ENCODE assay signal across 11 cellular contexts in genomic region chr9:110115868-110116542, GRCh38.
DNase-seq lines count a peak whose midpoint lies in the region; ATAC-seq, FAIRE-seq and TF ChIP-seq lines count a peak whose summit lies in the region.
"Had no signal": no experiment of that assay in that cellular context is flagged by ENCODE, and none has a peak within 500 bp of the region (broad histone marks: within the 10 kb centered on the region; RNA-seq: fewer than 3 reads in every experiment).

No MANE protein-coding gene starts in this region.

- H3K9me3 Mint-ChIP-seq in stimulated activated naive B cell treated with anti-CD40 and anti-IgM and Interleukin-4, amounts not matched to agents 10 μg/mL and 1 μg/mL and 100 μg/mL, for 72 hours: no peaks in the 10 kb centered on the region
- H3K9me3 Mint-ChIP-seq: brain had no signal

- H3K27me3 ChIP-seq in hepatocyte: no peaks in the 10 kb centered on the region

- no peaks in the 10 kb centered on the region for H3K9me2 ChIP-seq in hepatocyte (replicated peaks; ENCODE audit: insufficient read depth)

- WGBS in hepatocyte (ENCODE audit: low lambda C conversion rate, missing lambda C conversion rate): 88% methylated on average over 14 of the region's 14 CpGs

- H2AFZ ChIP-seq in hepatocyte: no peak overlapping the region
- H2AFZ ChIP-seq: parathyroid adenoma had no signal

- in situ Hi-C loops in GM13977 (cut with MboI; ENCODE audit: low pct_unique_long_range_greater_than_20kb, low sequenced_read_pairs, unreplicated experiment): no loop called here

- TF ChIP-seq POLR2A in GM18505 (IDR thresholded peaks at IDR 0.05; ENCODE audit: borderline replicate concordance, extremely low read depth, insufficient read depth, insufficient read length): no peak

- no peak overlapping the region for H3K4me3 ChIP-seq in hepatocyte

- ATAC-seq in stimulated activated naive B cell treated with anti-CD40 and anti-IgM and Interleukin-4, amounts not matched to agents 10 μg/mL and 1 μg/mL and 100 μg/mL, for 72 hours (replicated peaks): no peak
- no peak for ATAC-seq in GM18505 (IDR thresholded peaks at IDR 0.05; ENCODE audit: unreplicated experiment)

- peaks cover 51 to 90% of the 10 kb centered on the region in 2 donors for H3K4me1 Mint-ChIP-seq in stimulated activated naive B cell treated with anti-CD40 and anti-IgM and Interleukin-4, amounts not matched to agents 10 μg/mL and 1 μg/mL and 100 μg/mL, for 72 hours

- no peaks in the 10 kb centered on the region for H3K27me3 Mint-ChIP-seq in stimulated activated naive B cell treated with anti-CD40 and anti-IgM and Interleukin-4, amounts not matched to agents 10 μg/mL and 1 μg/mL and 100 μg/mL, for 72 hours
- H3K27me3 Mint-ChIP-seq: brain had no signal

- no peak for TF ChIP-seq CTCF in hepatocyte (IDR thresholded peaks at IDR 0.05; ENCODE audit: poor library complexity)
- no peak for TF ChIP-seq CTCF in GM13977 (IDR thresholded peaks at IDR 0.05; ENCODE audit: extremely low read depth, insufficient read depth, missing control alignments)

- no peak for FAIRE-seq in frontal cortex (lab: Jason Lieb, UNC)

- H3K4me1 ChIP-seq in hepatocyte (ENCODE audit: insufficient read depth): peaks cover 15% of the 10 kb centered on the region
- H3K4me1 ChIP-seq: parathyroid adenoma had no signal

- H3K4me2 ChIP-seq in hepatocyte: no peak overlapping the region

- peak overlapping the region; percentile 70 for H3K27ac ChIP-seq in hepatocyte

- H3K36me3 Mint-ChIP-seq in stimulated activated naive B cell treated with anti-CD40 and anti-IgM and Interleukin-4, amounts not matched to agents 10 μg/mL and 1 μg/mL and 100 μg/mL, for 72 hours: peaks cover 53 to 73% of the 10 kb centered on the region in 2 donors
- H3K36me3 Mint-ChIP-seq: brain had no signal

- H3K27ac Mint-ChIP-seq in stimulated activated naive B cell treated with anti-CD40 and anti-IgM and Interleukin-4, amounts not matched to agents 10 μg/mL and 1 μg/mL and 100 μg/mL, for 72 hours: peak overlapping the region; percentile 67

- no peaks in the 10 kb centered on the region for H3K9me3 ChIP-seq in hepatocyte (ENCODE audit: low read depth)

- H3K36me3 ChIP-seq in hepatocyte (replicated peaks; ENCODE audit: insufficient read depth, low read depth): no peaks in the 10 kb centered on the region

- no peaks in the 10 kb centered on the region for H3K79me2 ChIP-seq in hepatocyte
- H3K79me2 ChIP-seq: parathyroid adenoma had no signal

- DNase-seq in HS-5 (ENCODE audit: low read depth) (peak; percentile 85), amniotic epithelial cell (ENCODE audit: low read depth) (peak; percentile 94), hepatocyte (ENCODE audit: low spot score) (no peak), activated gamma-delta T cell treated with Interleukin-2 at 50 U/mL for 16 hours (no peak), frontal cortex (ENCODE audit: low spot score in 2 of 2) (no peak), GM13977 (ENCODE audit: low spot score) (no peak)
- no peak for DNase-seq in stimulated activated naive B cell treated with anti-CD40 and anti-IgM and Interleukin-4, amounts not matched to agents 10 μg/mL and 1 μg/mL and 100 μg/mL, for 72 hours
- DNase-seq: DMS153 had no signal

- H4K20me1 ChIP-seq in hepatocyte (ENCODE audit: insufficient read depth, poor library complexity, severe bottlenecking): no peaks in the 10 kb centered on the region

- H3K4me3 Mint-ChIP-seq in stimulated activated naive B cell treated with anti-CD40 and anti-IgM and Interleukin-4, amounts not matched to agents 10 μg/mL and 1 μg/mL and 100 μg/mL, for 72 hours: peak overlapping the region in 1 of 2 donors; percentile 25

Comparison
In these comparisons a context has a peak if more than half of its experiments do, and no peak if none do; other contexts are left out.
1. DNase-seq: peak in HS-5 (single experiment) and amniotic epithelial cell (single experiment); none in hepatocyte (single experiment), stimulated activated naive B cell treated with anti-CD40 and anti-IgM and Interleukin-4, amounts not matched to agents 10 μg/mL and 1 μg/mL and 100 μg/mL, for 72 hours (single experiment), activated gamma-delta T cell treated with Interleukin-2 at 50 U/mL for 16 hours (single experiment), frontal cortex (0 of 2) and GM13977 (single experiment).